ENCODE assay signal across 20 cellular contexts in the genomic region with DNA sequence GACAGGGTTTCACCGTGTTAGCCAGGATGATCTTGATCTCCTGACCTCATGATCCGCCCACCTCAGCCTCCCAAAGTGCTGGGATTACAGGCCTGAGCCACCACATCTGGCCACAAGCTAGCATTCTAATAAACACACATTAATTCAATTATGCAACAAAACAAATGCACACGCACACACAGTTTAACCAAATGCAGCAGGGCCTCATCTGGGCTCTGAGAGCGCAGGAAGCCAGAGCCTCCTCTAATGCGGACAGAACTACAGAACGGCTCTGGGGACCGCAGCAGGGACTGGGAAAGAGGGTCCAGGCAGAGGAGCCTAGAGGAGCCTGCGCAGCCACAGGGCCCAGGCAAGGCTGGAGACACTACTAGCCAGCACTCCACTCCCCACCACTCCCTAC.
"Had no signal": no experiment of that assay in that cellular context is flagged by ENCODE, and none has a peak within 500 bp of the region (broad histone marks: within the 10 kb centered on the region; RNA-seq: fewer than 3 reads in every experiment).

No MANE protein-coding gene starts in this region.

- H3K4me1 ChIP-seq: colonic mucosa had no signal

- H3K9me3 ChIP-seq: colonic mucosa, heart left ventricle, neutrophil, sigmoid colon, stomach, thoracic aorta, transverse colon had no signal

- H3K27me3 ChIP-seq: colonic mucosa, heart left ventricle, neutrophil, sigmoid colon, stomach, transverse colon had no signal

- H3K4me3 ChIP-seq: colonic mucosa, heart left ventricle, sigmoid colon, skin epidermis, stomach, thoracic aorta, transverse colon had no signal

- DNase-seq: colonic mucosa; effector CD4-positive, alpha-beta T cell; endodermal cell; heart left ventricle; hippocampal formation; left colon; left ventricle myocardium superior; mesendoderm; naive B cell; nephron progenitor cell; sigmoid colon; stimulated activated CD4-positive, alpha-beta T cell treated with anti-CD3 and anti-CD28 coated beads, Interleukin-2, amount 100 ng/mL, for 24 hours; stimulated activated CD4-positive, alpha-beta T cell treated with anti-CD3 and anti-CD28 coated beads, Interleukin-4, amount 100 ng/mL, for 4 hours; stimulated activated naive CD4-positive, alpha-beta T cell; stomach; substantia nigra; transverse colon had no signal

- H3K27ac ChIP-seq: colonic mucosa, heart left ventricle, neutrophil, sigmoid colon, stomach, thoracic aorta, transverse colon had no signal

- H3K36me3 ChIP-seq: colonic mucosa, transverse colon had no signal
